20 cellular contexts compared by ENCODE assay signal in the genomic region with DNA sequence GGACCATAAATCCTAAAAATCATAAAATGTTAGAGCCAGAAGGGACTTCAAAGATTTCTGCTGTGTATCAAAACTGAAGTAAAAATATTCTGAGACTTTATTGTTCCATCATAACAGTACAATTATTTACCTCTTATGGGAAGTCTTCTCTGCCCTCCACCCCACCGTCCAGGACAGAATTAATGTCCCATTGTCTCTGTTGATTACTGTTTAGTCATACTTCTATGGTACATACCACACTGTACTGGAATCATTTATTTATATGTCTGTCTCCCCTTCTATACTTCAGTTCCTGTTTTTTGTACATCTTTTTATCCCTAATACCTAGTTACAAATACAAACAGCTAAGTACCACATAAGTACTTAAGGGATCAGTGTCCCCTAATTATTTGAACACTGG.
DNase-seq lines count a peak whose midpoint lies in the region; ATAC-seq and TF ChIP-seq lines count a peak whose summit lies in the region.
"Had no signal": no experiment of that assay in that cellular context is flagged by ENCODE, and none has a peak within 500 bp of the region (broad histone marks: within the 10 kb centered on the region; RNA-seq: fewer than 3 reads in every experiment).

No MANE protein-coding gene starts in this region.

- H3K4me2 ChIP-seq in PC-9 (no peak overlapping the region), trophoblast cell (ENCODE audit: low read length) (no peak overlapping the region)
- H3K4me2 ChIP-seq: BLaER1 treated with 17β-estradiol and CSF1 and Interleukin-3, amounts not matched to agents 10 nM and 100 nM; GM23338 had no signal

- no peak overlapping the region for H3K4ac ChIP-seq in trophoblast cell (ENCODE audit: low read depth, low read length)

- H2AFZ ChIP-seq in ACC112 (ENCODE audit: low read length, unreplicated experiment) (no peak overlapping the region), PC-9 (no peak overlapping the region), trophoblast cell (ENCODE audit: insufficient read depth, low read length, poor library complexity) (no peak overlapping the region)
- H2AFZ ChIP-seq: GM23338 had no signal

- peaks cover 9% of the 10 kb centered on the region; the same call in 1 of the 2 replicates for H3K9me3 ChIP-seq in PC-9 (ENCODE audit: insufficient read depth, low read depth)
- no peaks in the 10 kb centered on the region for H3K9me3 ChIP-seq in mucosa of rectum (ENCODE audit: control insufficient read depth in 2 of 2, low read length in 2 of 2)
- H3K9me3 ChIP-seq in trophoblast cell (ENCODE audit: insufficient read depth, low read depth, low read length) = no peaks in the 10 kb centered on the region
- H3K9me3 ChIP-seq: BLaER1 treated with 17β-estradiol and CSF1 and Interleukin-3, amounts not matched to agents 10 nM and 100 nM; SJCRH30 had no signal

- H3F3A ChIP-seq in PC-9 (ENCODE audit: insufficient read depth, low read depth) = peaks cover 29% of the 10 kb centered on the region

- H3K27ac ChIP-seq in ACC112 (ENCODE audit: low read depth, low read length) = peak overlapping the region; percentile 97
- H3K27ac ChIP-seq in PC-9 = peak overlapping the region; percentile 83
- H3K27ac ChIP-seq in mucosa of rectum (ENCODE audit: low read depth in 2 of 2, low read length in 2 of 2) = peak overlapping the region; percentile 76 to 89
- no peak overlapping the region for H3K27ac ChIP-seq in trophoblast cell (ENCODE audit: low read depth, low read length)
- H3K27ac ChIP-seq: BLaER1 treated with 17β-estradiol and CSF1 and Interleukin-3, amounts not matched to agents 10 nM and 100 nM; SJCRH30 had no signal

- H4K91ac ChIP-seq in trophoblast cell (ENCODE audit: low read depth, low read length) = no peak overlapping the region

- intact Hi-C loops in PC-9 (cut with micrococcal nuclease; ENCODE audit: unreplicated experiment) = loop anchor here (5.0 kb wide), 1 partner anchor 39 kb away; no protein-coding TSS in a partner anchor

- H3K79me2 ChIP-seq in ACC112 (ENCODE audit: control insufficient read depth, insufficient read depth, low read length, unreplicated experiment) (no peaks in the 10 kb centered on the region), PC-9 (ENCODE audit: low read depth) (no peaks in the 10 kb centered on the region), trophoblast cell (ENCODE audit: control insufficient read depth, insufficient read depth, low read length, poor library complexity) (no peaks in the 10 kb centered on the region)

- CTCF ChIA-PET in PC-9 (lab: Charles Lee) = interaction anchor here (1.1 kb wide), 1 partner anchor 99 kb away, joined by 4 read pairs; a partner anchor contains a TSS

- H3K4me3 Mint-ChIP-seq in activated T-cell treated with anti-CD3 and anti-CD28 coated beads, Interleukin-2, amount 50 U/mL, for 4 hours = no peak overlapping the region
- H3K4me3 Mint-ChIP-seq: CD8-positive, alpha-beta T cell; GM23338 had no signal

- H3K23ac ChIP-seq in trophoblast cell (ENCODE audit: low read length) = no peak overlapping the region

- no peak overlapping the region for H2BK120ac ChIP-seq in trophoblast cell (ENCODE audit: insufficient read depth, low read length, poor library complexity)

- H2BK12ac ChIP-seq in trophoblast cell (ENCODE audit: low read length) = no peak overlapping the region

- H4K12ac ChIP-seq in trophoblast cell (ENCODE audit: low read depth, low read length) = no peak overlapping the region

- H3K36me3 Mint-ChIP-seq in activated T-cell treated with anti-CD3 and anti-CD28 coated beads, Interleukin-2, amount 50 U/mL, for 4 hours (ENCODE audit: insufficient read depth) = no peaks in the 10 kb centered on the region
- H3K36me3 Mint-ChIP-seq: CD8-positive, alpha-beta T cell had no signal

- H3K27me3 Mint-ChIP-seq in activated T-cell treated with anti-CD3 and anti-CD28 coated beads, Interleukin-2, amount 50 U/mL, for 4 hours (ENCODE audit: low read depth) = peaks cover 14% of the 10 kb centered on the region

- H3K36me3 ChIP-seq in ACC112 (ENCODE audit: insufficient read depth, low read length) = peaks cover 17% of the 10 kb centered on the region
- peaks cover 48% of the 10 kb centered on the region for H3K36me3 ChIP-seq in PC-9 (ENCODE audit: low read depth)
- no peaks in the 10 kb centered on the region for H3K36me3 ChIP-seq in mucosa of rectum (ENCODE audit: control insufficient read depth in 2 of 2, insufficient read depth in 2 of 2, low read length in 2 of 2)
- H3K36me3 ChIP-seq in trophoblast cell (ENCODE audit: control insufficient read depth in 1 of 2, insufficient read depth in 2 of 2, low read length in 2 of 2) = peaks cover 0 to 2% of the 10 kb centered on the region in 2 experiments
- H3K36me3 ChIP-seq: BLaER1 treated with 17β-estradiol and CSF1 and Interleukin-3, amounts not matched to agents 10 nM and 100 nM had no signal

- no peak for TF ChIP-seq CTCF in PC-9 (conservative IDR thresholded peaks at IDR 0.05)

- no peaks in the 10 kb centered on the region for H3K9me2 ChIP-seq in PC-9 (ENCODE audit: insufficient read depth)

- H3K4me1 ChIP-seq in ACC112 (ENCODE audit: control insufficient read depth, insufficient read depth, low read length, unreplicated experiment) (peaks cover 42% of the 10 kb centered on the region), PC-9 (replicated peaks; ENCODE audit: insufficient read depth) (peaks cover 39% of the 10 kb centered on the region), mucosa of rectum (ENCODE audit: control insufficient read depth in 2 of 2, insufficient read depth in 2 of 2, low read length in 2 of 2) (peaks cover 7 to 12% of the 10 kb centered on the region in 2 donors), trophoblast cell (ENCODE audit: control insufficient read depth in 1 of 2, insufficient read depth in 2 of 2, low read length in 2 of 2) (no peaks in the 10 kb centered on the region)

- no peak overlapping the region for H3K18ac ChIP-seq in trophoblast cell (ENCODE audit: low read length)

- no peak overlapping the region for H2AK5ac ChIP-seq in trophoblast cell (ENCODE audit: low read length)

- H3K4me3 ChIP-seq in ACC112 (ENCODE audit: low read depth, low read length) = no peak overlapping the region
- H3K4me3 ChIP-seq in PC-9 = no peak overlapping the region
- H3K4me3 ChIP-seq in mucosa of rectum (ENCODE audit: low read length in 2 of 2) = no peak overlapping the region
- no peak overlapping the region for H3K4me3 ChIP-seq in trophoblast cell (ENCODE audit: low read depth, low read length)
- H3K4me3 ChIP-seq: BLaER1 treated with 17β-estradiol and CSF1 and Interleukin-3, amounts not matched to agents 10 nM and 100 nM; GM23338; SJCRH30 had no signal

- no peaks in the 10 kb centered on the region for H3K4me1 Mint-ChIP-seq in activated T-cell treated with anti-CD3 and anti-CD28 coated beads, Interleukin-2, amount 50 U/mL, for 4 hours (ENCODE audit: low read depth)
- H3K4me1 Mint-ChIP-seq: GM23338 had no signal

- DNase-seq in PC-9 (no peak), dermis blood vessel endothelial cell (peak; percentile 55), ecto neural progenitor cell (ENCODE audit: low spot score) (no peak), trophoblast cell (no peak)
- DNase-seq in activated T-cell treated with anti-CD3 and anti-CD28 coated beads, Interleukin-2, amount 50 U/mL, for 4 hours = no peak
- DNase-seq: CD8-positive, alpha-beta T cell; NCI-H1048; NCI-H1436 treated with DMSO at 0.1 percent for 48 hours; NCI-H2029; NCI-H2171 treated with DMSO at 0.1 percent for 48 hours; NCI-H446 treated with DMSO at 0.1 percent for 48 hours; NCI-H748 treated with DMSO at 0.1 percent for 48 hours; NK-92 treated with Interleukin-12 subunit alpha and Interleukin-12 subunit beta, amount 100 ng/mL, for 24 hours; SJCRH30; SW 1271 had no signal

- no peak overlapping the region for H3K14ac ChIP-seq in trophoblast cell (ENCODE audit: low read length)

- POLR2A ChIA-PET in PC-9 (lab: Charles Lee; ENCODE audit: unreplicated experiment) = interaction anchor here (0.6 kb wide), 1 partner anchor 10 kb away, joined by 3 read pairs; no protein-coding TSS in a partner anchor

- H4K8ac ChIP-seq in trophoblast cell (ENCODE audit: low read depth, low read length) = no peak overlapping the region

- BruUV-seq in PC-9 (replicated peaks; lab: Mats Ljungman, UMichigan) = no TSS peak

- WGBS in trophoblast cell (ENCODE audit: extremely low coverage, insufficient coverage, insufficient read length) = no CpG with 5 or more reads among the region's 1 CpG

- H4K20me1 ChIP-seq in PC-9 (ENCODE audit: insufficient read depth) = no peaks in the 10 kb centered on the region
- H4K20me1 ChIP-seq: BLaER1 treated with 17β-estradiol and CSF1 and Interleukin-3, amounts not matched to agents 10 nM and 100 nM had no signal

- ATAC-seq in activated T-cell treated with anti-CD3 and anti-CD28 coated beads, Interleukin-2, amount 50 U/mL, for 4 hours = no peak
- no peak for ATAC-seq in HG03442 (IDR thresholded peaks at IDR 0.05; ENCODE audit: unreplicated experiment)
- ATAC-seq: CD8-positive, alpha-beta T cell; GM23338 had no signal

- no peak overlapping the region for H2BK5ac ChIP-seq in trophoblast cell (ENCODE audit: low read depth, low read length, poor library complexity)

- H3K27me3 ChIP-seq in ACC112 (ENCODE audit: insufficient read depth, low read length) = no peaks in the 10 kb centered on the region
- no peaks in the 10 kb centered on the region for H3K27me3 ChIP-seq in PC-9 (ENCODE audit: insufficient read depth, low read depth)
- H3K27me3 ChIP-seq in mucosa of rectum (ENCODE audit: control insufficient read depth in 2 of 2, insufficient read depth in 2 of 2, low read length in 2 of 2) = no peaks in the 10 kb centered on the region
- no peaks in the 10 kb centered on the region for H3K27me3 ChIP-seq in trophoblast cell (ENCODE audit: insufficient read depth, low read length)
- H3K27me3 ChIP-seq: BLaER1 treated with 17β-estradiol and CSF1 and Interleukin-3, amounts not matched to agents 10 nM and 100 nM; SJCRH30 had no signal

- H3K9me3 Mint-ChIP-seq in activated T-cell treated with anti-CD3 and anti-CD28 coated beads, Interleukin-2, amount 50 U/mL, for 4 hours = no peaks in the 10 kb centered on the region
- H3K9me3 Mint-ChIP-seq: CD8-positive, alpha-beta T cell; GM23338 had no signal

- no peaks in the 10 kb centered on the region for H3K79me1 ChIP-seq in trophoblast cell (ENCODE audit: low read length)

- H3K9ac ChIP-seq in mucosa of rectum (ENCODE audit: low read depth in 1 of 2, low read length in 2 of 2) (no peak overlapping the region), trophoblast cell (ENCODE audit: low read length) (no peak overlapping the region)
- H3K9ac ChIP-seq: BLaER1 treated with 17β-estradiol and CSF1 and Interleukin-3, amounts not matched to agents 10 nM and 100 nM had no signal
